In the genomic region with DNA sequence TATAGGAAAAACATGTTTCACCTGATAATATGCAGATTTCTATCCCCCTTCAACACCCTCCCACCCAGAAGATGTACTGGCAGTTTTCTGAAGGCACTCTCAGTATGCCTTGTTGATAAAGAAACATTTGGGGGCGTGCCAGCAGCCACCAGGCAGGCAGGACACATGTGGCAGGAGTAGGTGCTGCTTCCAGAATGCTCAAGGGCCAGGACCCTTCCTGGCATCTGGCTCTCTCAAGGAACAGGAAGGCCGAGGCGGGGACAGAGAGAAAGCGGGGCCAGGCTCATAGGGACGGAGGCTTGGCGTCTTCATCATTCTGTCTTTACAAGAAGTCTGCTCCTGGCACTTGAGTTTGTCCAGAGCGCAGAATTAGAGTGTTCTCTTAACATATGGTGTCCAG, we compare ENCODE assay signal across 22 cellular contexts.
DNase-seq lines count a peak whose midpoint lies in the region; ATAC-seq, FAIRE-seq and TF ChIP-seq lines count a peak whose summit lies in the region.
"Had no signal": no experiment of that assay in that cellular context is flagged by ENCODE, and none has a peak within 500 bp of the region (broad histone marks: within the 10 kb centered on the region; RNA-seq: fewer than 3 reads in every experiment).

No MANE protein-coding gene starts in this region.

- ATAC-seq in left cardiac atrium (peak; percentile 30 to 44), Right ventricle myocardium inferior (no peak)
- ATAC-seq: CD8-positive, alpha-beta T cell; GM23338; Panc1 had no signal

- H3K36me3 ChIP-seq in KOPT-K1 (ENCODE audit: insufficient read depth, low read length): peaks cover 5% of the 10 kb centered on the region
- H3K36me3 ChIP-seq: HAP-1, SJCRH30 had no signal

- H3K4me3 Mint-ChIP-seq in glutamatergic neuron (ENCODE audit: unreplicated experiment): no peak overlapping the region
- H3K4me3 Mint-ChIP-seq: CD8-positive, alpha-beta T cell; GM23338 had no signal

- no peaks in the 10 kb centered on the region for H3K9me3 Mint-ChIP-seq in glutamatergic neuron (ENCODE audit: unreplicated experiment)
- H3K9me3 Mint-ChIP-seq: CD8-positive, alpha-beta T cell had no signal

- intact Hi-C loops in left cardiac atrium (cut with DNase I) (no loop called here), Right ventricle myocardium inferior (cut with DNase I) (no loop called here)

- no peak for TF ChIP-seq CTCF in glutamatergic neuron (IDR thresholded peaks at IDR 0.05; ENCODE audit: partially characterized antibody, unreplicated experiment)

- FAIRE-seq in urothelium cell line (lab: Jason Lieb, UNC): peak; percentile 92
- FAIRE-seq: GM12892 had no signal

- no peaks in the 10 kb centered on the region for H3K27me3 Mint-ChIP-seq in glutamatergic neuron (ENCODE audit: unreplicated experiment)

- H3K36me3 Mint-ChIP-seq in glutamatergic neuron (ENCODE audit: unreplicated experiment): no peaks in the 10 kb centered on the region

- no peaks in the 10 kb centered on the region for H3K4me1 Mint-ChIP-seq in glutamatergic neuron (ENCODE audit: low read depth, unreplicated experiment)
- H3K4me1 Mint-ChIP-seq: GM23338 had no signal

- H3K9me3 ChIP-seq in KOPT-K1 (ENCODE audit: insufficient read depth, low read length, poor library complexity, severe bottlenecking): no peaks in the 10 kb centered on the region
- H3K9me3 ChIP-seq: HAP-1, SJCRH30 had no signal

- H3K27ac Mint-ChIP-seq in glutamatergic neuron (ENCODE audit: unreplicated experiment): peak overlapping the region; percentile 38
- H3K27ac Mint-ChIP-seq: CD8-positive, alpha-beta T cell; GM23338 had no signal

- peak overlapping the region; percentile 98 for H3K27ac ChIP-seq in KOPT-K1 (ENCODE audit: low read depth, low read length, poor library complexity, severe bottlenecking)
- H3K27ac ChIP-seq: SJCRH30 had no signal

- DNase-seq in left cardiac atrium: no peak
- no peak for DNase-seq in Right ventricle myocardium inferior (ENCODE audit: missing footprints)
- DNase-seq in glutamatergic neuron: no peak
- DNase-seq in urothelium cell line (ENCODE audit: low spot score): no peak
- no peak for DNase-seq in SKM-1 (lab: John Stamatoyannopoulos, UW; ENCODE audit: unreplicated experiment)
- no peak for DNase-seq in GM03348 (ENCODE audit: low spot score)
- DNase-seq: C1 segment of cervical spinal cord; CD8-positive, alpha-beta T cell; MM.1S; NCI-H1048; NCI-H1417 treated with DMSO at 0.1 percent for 48 hours; NCI-H187 treated with DMSO at 0.1 percent for 48 hours; NCI-H2107; NCI-H510A treated with DMSO at 0.1 percent for 48 hours; NCI-H748 treated with DMSO at 0.1 percent for 48 hours; NK-92 treated with Interleukin-12 subunit alpha and Interleukin-12 subunit beta, amount 100 ng/mL, for 24 hours; SJCRH30 had no signal
